Comparison of ENCODE assay signal across 26 cellular contexts in genomic region chr1:197737916-197738315, GRCh38.
DNase-seq lines count a peak whose midpoint lies in the region; ATAC-seq lines count a peak whose summit lies in the region.
"Had no signal": no experiment of that assay in that cellular context is flagged by ENCODE, and none has a peak within 500 bp of the region (broad histone marks: within the 10 kb centered on the region; RNA-seq: fewer than 3 reads in every experiment).

No MANE protein-coding gene starts in this region.

- H3K9me3 Mint-ChIP-seq in memory B cell = no peaks in the 10 kb centered on the region
- H3K9me3 Mint-ChIP-seq: CD4-positive, alpha-beta memory T cell; effector memory CD8-positive, alpha-beta T cell; immature natural killer cell had no signal

- no peak overlapping the region for H3K4me3 Mint-ChIP-seq in memory B cell
- H3K4me3 Mint-ChIP-seq: activated T-cell treated with anti-CD3 and anti-CD28 coated beads, Interleukin-2, amount 50 U/mL, for 72 hours; CD4-positive, alpha-beta memory T cell; effector memory CD8-positive, alpha-beta T cell; naive thymus-derived CD8-positive, alpha-beta T cell had no signal

- H3K36me3 Mint-ChIP-seq in memory B cell = peaks cover 8% of the 10 kb centered on the region

- no peak for ATAC-seq in memory B cell (ENCODE audit: low read depth)
- no peak for ATAC-seq in HG03460 (IDR thresholded peaks at IDR 0.05; ENCODE audit: unreplicated experiment)
- ATAC-seq: activated T-cell treated with anti-CD3 and anti-CD28 coated beads, Interleukin-2, amount 50 U/mL, for 72 hours; effector memory CD8-positive, alpha-beta T cell; left lung; naive thymus-derived CD8-positive, alpha-beta T cell; upper lobe of right lung had no signal

- peaks cover 33% of the 10 kb centered on the region for H3K4me1 Mint-ChIP-seq in memory B cell

- DNase-seq in NCI-H2107 treated with DMSO at 0.1 percent for 48 hours (lab: John Stamatoyannopoulos, UW; ENCODE audit: unreplicated experiment) (peak; percentile 49), NCI-H2107 (lab: John Stamatoyannopoulos, UW) (no peak), NCI-H2029 (lab: John Stamatoyannopoulos, UW) (peak; percentile 13), NCI-H748 treated with DMSO at 0.1 percent for 48 hours (lab: John Stamatoyannopoulos, UW) (peak; percentile 37), memory B cell (ENCODE audit: low spot score in 2 of 2) (no peak), midbrain (lab: John Stamatoyannopoulos, UW) (no peak), NOMO-1 (lab: John Stamatoyannopoulos, UW; ENCODE audit: unreplicated experiment in 2 of 2) (no peak)
- DNase-seq: activated CD4-positive, alpha-beta T cell treated with anti-CD3 and anti-CD28 coated beads for 48 hours; activated naive CD4-positive, alpha-beta T cell treated with Interleukin-2 at 50 U/mL for 16 hours; activated T-cell treated with anti-CD3 and anti-CD28 coated beads, Interleukin-2, amount 50 U/mL, for 72 hours; brain microvascular endothelial cell; CD4-positive, alpha-beta memory T cell; colonic mucosa; effector memory CD8-positive, alpha-beta T cell; foreskin melanocyte; GF-D8; immature natural killer cell; left lung; MM.1S; naive thymus-derived CD8-positive, alpha-beta T cell; NCI-H226; small intestine; stimulated activated CD4-positive, alpha-beta T cell treated with anti-CD3 and anti-CD28 coated beads, Interleukin-1b, Interleukin-23, amount 100 ng/mL, for 48 hours; T-helper 2 cell; upper lobe of right lung had no signal

- no peaks in the 10 kb centered on the region for H3K27me3 Mint-ChIP-seq in memory B cell
- H3K27me3 Mint-ChIP-seq: CD4-positive, alpha-beta memory T cell; effector memory CD8-positive, alpha-beta T cell; naive thymus-derived CD8-positive, alpha-beta T cell had no signal

- H3K27ac Mint-ChIP-seq in memory B cell = peak overlapping the region; percentile 25
- H3K27ac Mint-ChIP-seq: activated T-cell treated with anti-CD3 and anti-CD28 coated beads, Interleukin-2, amount 50 U/mL, for 72 hours; effector memory CD8-positive, alpha-beta T cell had no signal

Comparison
In these comparisons a context has a peak if more than half of its experiments do, and no peak if none do; other contexts are left out.
1. DNase-seq: peak in NCI-H2107 treated with DMSO at 0.1 percent for 48 hours (single experiment), NCI-H2029 (single experiment) and NCI-H748 treated with DMSO at 0.1 percent for 48 hours (single experiment); none in NCI-H2107 (single experiment), memory B cell (0 of 2), midbrain (single experiment) and NOMO-1 (0 of 2).